17 cellular contexts compared by ENCODE assay signal in the genomic region with DNA sequence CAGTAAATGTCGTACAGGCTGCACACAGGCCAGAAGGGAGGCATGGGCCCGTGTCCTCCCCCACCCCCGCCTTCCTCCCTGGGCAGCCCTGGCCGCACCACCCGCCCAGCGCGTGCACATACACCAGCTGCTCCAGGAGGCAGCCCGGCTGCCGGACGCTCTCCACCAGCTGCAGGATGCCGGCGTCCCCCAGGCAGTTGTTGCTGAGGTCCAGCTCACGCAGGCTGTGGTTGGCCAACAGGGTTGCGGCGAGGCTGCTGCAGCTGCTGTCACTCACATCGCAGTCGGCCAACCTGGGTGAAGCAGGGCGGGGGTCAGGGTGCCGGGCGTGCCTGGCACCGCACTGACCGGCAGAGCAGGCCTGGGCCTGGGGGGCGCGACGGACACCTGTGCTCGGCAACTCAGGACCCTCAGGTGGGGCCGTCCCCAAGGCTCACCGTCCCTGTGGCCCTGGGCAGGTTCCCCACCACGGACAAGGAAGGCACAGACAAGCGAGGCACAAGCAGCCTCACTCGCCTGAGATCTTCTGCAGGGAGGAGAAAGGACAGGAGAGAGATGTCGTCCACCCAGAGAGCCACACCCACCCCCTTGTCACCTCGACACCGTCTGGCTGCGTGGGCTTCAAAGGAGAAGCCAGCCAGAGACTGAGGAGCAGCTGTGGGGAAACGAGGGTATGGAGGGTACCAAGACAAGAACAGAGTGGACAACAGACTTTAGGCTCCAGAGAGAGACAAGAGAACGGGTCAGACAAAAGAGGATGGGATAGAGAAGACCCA. TPM values are rescaled to one million over a fixed set of nuclear protein-coding genes. Genes with fewer than 3 reads are reported as not detected.
DNase-seq lines count a peak whose midpoint lies in the region; ATAC-seq and TF ChIP-seq lines count a peak whose summit lies in the region.
"Had no signal": no experiment of that assay in that cellular context is flagged by ENCODE, and none has a peak within 500 bp of the region (broad histone marks: within the 10 kb centered on the region; RNA-seq: fewer than 3 reads in every experiment).

No MANE protein-coding gene starts in this region.

- no peak for TF ChIP-seq CTCF in PC-3 (conservative IDR thresholded peaks at IDR 0.05; ENCODE audit: low read depth, low read length)
- no peak for TF ChIP-seq CTCF in fibroblast of villous mesenchyme (IDR thresholded peaks at IDR 0.05; ENCODE audit: insufficient read depth, low read depth, low read length)
- no peak for TF ChIP-seq CTCF in osteoblast (IDR thresholded peaks at IDR 0.05; ENCODE audit: extremely low read depth, low read depth, low read length)

- ATAC-seq in PC-3 (no peak), HG03520 (IDR thresholded peaks at IDR 0.05; ENCODE audit: unreplicated experiment) (no peak)
- ATAC-seq: activated T-helper 17 cell treated with anti-CD3 and anti-CD28 coated beads, Interleukin-2, amount 50 U/mL, for 72 hours; lower lobe of right lung; stimulated activated memory B cell treated with anti-CD40 and anti-IgM and Interleukin-4, amounts not matched to agents 10 μg/mL and 1 μg/mL and 100 μg/mL, for 72 hours had no signal

- H3K79me2 ChIP-seq in PC-3 (ENCODE audit: low read length) (no peaks in the 10 kb centered on the region), osteoblast (ENCODE audit: insufficient read depth, low read length) (peaks cover 26% of the 10 kb centered on the region)

- H3F3A ChIP-seq in PC-3 (ENCODE audit: low read length, unreplicated experiment) = no peaks in the 10 kb centered on the region

- TSS peak; percentile 13 for BruUV-seq in PC-3 (replicated peaks; lab: Mats Ljungman, UMichigan)

- H3K4me1 ChIP-seq in PC-3 (ENCODE audit: insufficient read depth, low read length) (no peaks in the 10 kb centered on the region), osteoblast (ENCODE audit: insufficient read depth, low read length) (no peaks in the 10 kb centered on the region)
- H3K4me1 ChIP-seq: lower lobe of right lung, prostate gland had no signal

- CTCF ChIA-PET in PC-3 (lab: Charles Lee) = no interaction called here

- intact Hi-C loops in PC-3 (cut with micrococcal nuclease) = no loop called here

- no peak overlapping the region for H3K4me2 ChIP-seq in PC-3 (ENCODE audit: low read length)
- H3K4me2 ChIP-seq in osteoblast (ENCODE audit: insufficient read depth, low read length) = no peak overlapping the region

- H3K36me3 ChIP-seq in PC-3 (ENCODE audit: low read depth, low read length) (peaks cover 21% of the 10 kb centered on the region), osteoblast (ENCODE audit: insufficient read depth, low read length) (peaks cover 56% of the 10 kb centered on the region)

- H3K9me2 ChIP-seq in PC-3 (replicated peaks; ENCODE audit: low read length) = no peaks in the 10 kb centered on the region

- DNase-seq in COLO668 (lab: John Stamatoyannopoulos, UW; ENCODE audit: unreplicated experiment) (peak; percentile 68), PC-3 (no peak), fibroblast of villous mesenchyme (ENCODE audit: low read depth) (peak; percentile 25), osteoblast (ENCODE audit: insufficient read length, low spot score, missing footprints) (peak; percentile 88), NCI-H2029 (lab: John Stamatoyannopoulos, UW) (no peak), DMS79 treated with DMSO at 0.1 percent for 48 hours (lab: John Stamatoyannopoulos, UW) (no peak)
- DNase-seq in activated CD4-positive, CD25-positive, alpha-beta regulatory T cell (lab: John Stamatoyannopoulos, UW) = no peak
- DNase-seq: activated CD4-positive, alpha-beta T cell treated with anti-CD3 and anti-CD28 coated beads for 4 hours; GDM1; lower lobe of right lung; stimulated activated CD4-positive, alpha-beta T cell treated with anti-CD3 and anti-CD28 coated beads, Interleukin-2, amount 100 ng/mL, for 48 hours; T-cell had no signal

- H3K27me3 ChIP-seq in PC-3 (ENCODE audit: low read length) = no peaks in the 10 kb centered on the region
- H3K27me3 ChIP-seq in osteoblast (ENCODE audit: insufficient read depth, low read length) = no peaks in the 10 kb centered on the region

- H4K20me1 ChIP-seq in PC-3 (ENCODE audit: low read length) (no peaks in the 10 kb centered on the region), osteoblast (ENCODE audit: insufficient read depth, low read length) (peaks cover 23% of the 10 kb centered on the region)

- no peak overlapping the region for H3K9ac ChIP-seq in PC-3 (ENCODE audit: low read length)

- H3K27ac ChIP-seq in PC-3 (ENCODE audit: low read length) (no peak overlapping the region), osteoblast (ENCODE audit: low read depth, low read length) (no peak overlapping the region)
- H3K27ac ChIP-seq: C4-2B, lower lobe of right lung, prostate gland had no signal

- POLR2A ChIA-PET in PC-3 (lab: Charles Lee; ENCODE audit: unreplicated experiment) = no interaction called here

- H2AFZ ChIP-seq in PC-3 (ENCODE audit: low read length) = no peak overlapping the region
- no peak overlapping the region for H2AFZ ChIP-seq in osteoblast (ENCODE audit: low read length)

- H3K4me3 ChIP-seq in PC-3 (ENCODE audit: low read length) (no peak overlapping the region), fibroblast of villous mesenchyme (ENCODE audit: low read depth, low read length) (no peak overlapping the region), osteoblast (ENCODE audit: insufficient read depth, low read length) (no peak overlapping the region)
- H3K4me3 ChIP-seq: lower lobe of right lung, prostate gland had no signal

- H3K9me3 ChIP-seq in PC-3 (ENCODE audit: low read length) = no peaks in the 10 kb centered on the region
- H3K9me3 ChIP-seq in osteoblast (ENCODE audit: low read depth, low read length) = no peaks in the 10 kb centered on the region
- H3K9me3 ChIP-seq: lower lobe of right lung, prostate gland had no signal

RNA-seq across cellular contexts. Expression of a gene that starts 12.1 kb away (rescaled TPM):
- total RNA-seq in PC-3 (2014; rRNA removed) = 258 and 300 TPM in 2 replicates
- total RNA-seq in fibroblast of villous mesenchyme = 259 and 276 TPM in 2 replicates
- 441 and 506 TPM in 2 replicates for total RNA-seq in osteoblast

RNA-seq across cellular contexts. Expression of a gene that starts 40.4 kb away (rescaled TPM):
- 128 and 167 TPM in 2 replicates for total RNA-seq in PC-3 (2014; rRNA removed)
- 36.7 and 47.0 TPM in 2 replicates for total RNA-seq in fibroblast of villous mesenchyme
- 28.6 and 35.7 TPM in 2 replicates for total RNA-seq in osteoblast

RNA-seq across cellular contexts. Expression of a gene that starts 42.4 kb away (rescaled TPM):
- total RNA-seq in PC-3 (2014; rRNA removed) (1.0 and 1.5 TPM in 2 replicates), fibroblast of villous mesenchyme (0.43 and 0.64 TPM in 2 replicates), osteoblast (0.88 and 1.1 TPM in 2 replicates)

RNA-seq across cellular contexts. Expression of a gene that starts 44.9 kb away (rescaled TPM):
- total RNA-seq in PC-3 (2014; rRNA removed) = 53.0 and 91.0 TPM in 2 replicates
- total RNA-seq in fibroblast of villous mesenchyme = 31.5 and 34.8 TPM in 2 replicates
- 33.0 and 36.2 TPM in 2 replicates for total RNA-seq in osteoblast

RNA-seq across cellular contexts. Expression of a gene that starts 53.1 kb away (rescaled TPM):
- total RNA-seq in PC-3 (2014; rRNA removed) (16.6 and 22.5 TPM in 2 replicates), fibroblast of villous mesenchyme (not detected in 2 replicates), osteoblast (under 0.01 TPM in 1 of 2 replicates, not detected in the other)

Comparison
In these comparisons a context has a peak if more than half of its experiments do, and no peak if none do; other contexts are left out.
1. DNase-seq: peak in COLO668 (single experiment), fibroblast of villous mesenchyme (single experiment) and osteoblast (single experiment); none in PC-3 (single experiment), NCI-H2029 (single experiment), activated CD4-positive, CD25-positive, alpha-beta regulatory T cell (0 of 4) and DMS79 treated with DMSO at 0.1 percent for 48 hours (single experiment).